ENCODE assay signal across 8 cellular contexts in the genomic region with DNA sequence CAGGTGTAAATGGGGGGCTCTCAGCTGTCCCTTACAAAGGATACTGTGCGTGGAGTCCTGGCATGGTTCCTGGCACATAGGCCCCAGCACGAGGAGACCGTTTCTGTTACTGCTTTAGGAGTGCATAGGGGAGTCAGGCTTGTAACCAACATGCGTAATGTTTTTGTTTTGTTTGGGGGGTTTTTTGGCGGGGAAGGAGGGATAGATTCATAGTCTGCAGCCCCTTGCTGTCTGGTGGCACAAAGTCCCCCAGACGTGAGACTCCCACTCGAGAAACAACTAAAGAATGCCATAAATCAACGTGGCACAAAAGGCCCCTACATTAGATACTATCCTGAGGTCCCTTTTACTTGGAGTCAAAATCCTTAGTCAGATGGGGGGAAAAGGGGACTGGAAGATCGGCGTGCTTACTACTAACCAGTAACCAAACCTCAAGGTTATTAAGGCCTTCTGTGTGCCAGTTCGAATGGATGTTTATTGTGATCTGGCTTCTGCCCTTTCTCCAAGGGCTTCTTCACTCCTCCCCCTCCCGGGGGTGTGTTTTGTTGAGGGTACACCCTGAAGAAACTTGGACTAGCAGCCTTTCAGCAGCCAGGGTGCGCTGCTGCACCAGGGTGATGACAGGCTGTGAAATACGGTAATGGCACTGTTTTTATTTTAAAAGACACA. TPM values are rescaled to one million over a fixed set of nuclear protein-coding genes. Genes with fewer than 3 reads are reported as not detected.
DNase-seq lines count a peak whose midpoint lies in the region; TF ChIP-seq lines count a peak whose summit lies in the region.

No MANE protein-coding gene starts in this region.

- POLR2A ChIA-PET in activated CD4-positive, alpha-beta memory T cell treated with anti-CD3 and anti-CD28 coated beads, Interleukin-2, amount 10 ng/mL, durations not matched to agents 7 days and 5 days (lab: Charles Lee): interaction anchor here (0.6 to 15.5 kb wide), 14 partner anchors 48 to 536 kb away, joined by 3 to 385 read pairs (median 5); partner anchors contain the start of genes FICD, SELPLG and SSH1

- peak; percentile 85 for DNase-seq in AG08396 (ENCODE audit: low spot score)
- peak; percentile 80 for DNase-seq in HK-2 (ENCODE audit: unreplicated experiment)
- peak; percentile 47 for DNase-seq in NCI-H82 treated with DMSO at 0.1 percent for 48 hours (lab: John Stamatoyannopoulos, UW; ENCODE audit: unreplicated experiment)
- DNase-seq in activated CD4-positive, alpha-beta memory T cell treated with anti-CD3 and anti-CD28 coated beads, Interleukin-2, amount 10 ng/mL, durations not matched to agents 7 days and 5 days: peak; percentile 89
- DNase-seq in lung microvascular endothelial cell (ENCODE audit: low read depth in 2 of 2): peak; percentile 81 to 91
- DNase-seq in stimulated activated CD4-positive, alpha-beta T cell treated with anti-CD3 and anti-CD28 coated beads, TNF-alpha, amount 100 ng/mL, for 4 hours (ENCODE audit: low read depth in 3 of 3): peak; percentile 64 to 77 (median 76)

- H3K9me3 Mint-ChIP-seq in activated CD4-positive, alpha-beta memory T cell treated with anti-CD3 and anti-CD28 coated beads, Interleukin-2, amount 10 ng/mL, durations not matched to agents 7 days and 5 days: no peaks in the 10 kb centered on the region

- peak overlapping the region; percentile 100 for H3K4me3 Mint-ChIP-seq in activated CD4-positive, alpha-beta memory T cell treated with anti-CD3 and anti-CD28 coated beads, Interleukin-2, amount 10 ng/mL, durations not matched to agents 7 days and 5 days

- no peaks in the 10 kb centered on the region for H3K27me3 Mint-ChIP-seq in activated CD4-positive, alpha-beta memory T cell treated with anti-CD3 and anti-CD28 coated beads, Interleukin-2, amount 10 ng/mL, durations not matched to agents 7 days and 5 days

- peak overlapping the region; percentile 90 for H3K27ac Mint-ChIP-seq in activated CD4-positive, alpha-beta memory T cell treated with anti-CD3 and anti-CD28 coated beads, Interleukin-2, amount 10 ng/mL, durations not matched to agents 7 days and 5 days

- H3K4me1 ChIP-seq in ectodermal cell (ENCODE audit: control insufficient read depth, insufficient read depth, low read length): peaks cover 16% of the 10 kb centered on the region

- peak overlapping the region; percentile 89 for H3K4me3 ChIP-seq in ectodermal cell (ENCODE audit: insufficient read depth, low read depth, low read length)

- H3K9me3 ChIP-seq in ectodermal cell (ENCODE audit: control insufficient read depth, low read length): no peaks in the 10 kb centered on the region

- TF ChIP-seq POLR2A in GM18951 (IDR thresholded peaks at IDR 0.05; ENCODE audit: extremely low read depth, insufficient read depth, insufficient read length): peak; percentile 49

- peaks cover 53% of the 10 kb centered on the region for H3K36me3 Mint-ChIP-seq in activated CD4-positive, alpha-beta memory T cell treated with anti-CD3 and anti-CD28 coated beads, Interleukin-2, amount 10 ng/mL, durations not matched to agents 7 days and 5 days (ENCODE audit: low read depth)

- peaks cover 25% of the 10 kb centered on the region for H3K36me3 ChIP-seq in ectodermal cell (ENCODE audit: control insufficient read depth, insufficient read depth, low read length)

- H3K4me1 Mint-ChIP-seq in activated CD4-positive, alpha-beta memory T cell treated with anti-CD3 and anti-CD28 coated beads, Interleukin-2, amount 10 ng/mL, durations not matched to agents 7 days and 5 days: peaks cover 64% of the 10 kb centered on the region

- no peaks in the 10 kb centered on the region for H3K27me3 ChIP-seq in ectodermal cell (ENCODE audit: control insufficient read depth, insufficient read depth, low read length, poor library complexity, severe bottlenecking)

- WGBS in ectodermal cell, 2 experiments: 8 to 12% methylated on average over 14 of the region's 14 CpGs

- no peak overlapping the region for H3K27ac ChIP-seq in ectodermal cell (ENCODE audit: insufficient read depth, low read depth, low read length, poor library complexity, severe bottlenecking)

- CTCF ChIA-PET in activated CD4-positive, alpha-beta memory T cell treated with anti-CD3 and anti-CD28 coated beads, Interleukin-2, amount 10 ng/mL, durations not matched to agents 7 days and 5 days (lab: Charles Lee): interaction anchor here (1.0 to 3.8 kb wide), 13 partner anchors 55 to 523 kb away, joined by 3 to 51 read pairs (median 6); partner anchors contain the start of gene SELPLG

- in situ Hi-C loops in GM18951 (cut with MboI; ENCODE audit: low sequenced_read_pairs, unreplicated experiment): loop anchor here (10.0 kb wide), 1 partner anchor 242 kb away; no protein-coding TSS in a partner anchor

RNA-seq across cellular contexts. Expression of gene ISCU, which starts 0.9 kb away (rescaled TPM):
- 10 to 100 TPM; 69.9 to 74.1 TPM for total RNA-seq in activated CD4-positive, alpha-beta memory T cell treated with anti-CD3 and anti-CD28 coated beads, Interleukin-2, amount 10 ng/mL, durations not matched to agents 7 days and 5 days
- polyA plus RNA-seq in ectodermal cell (2013, experiment 1 of 4): 81.2 TPM
- polyA plus RNA-seq in ectodermal cell (2013, experiment 2 of 4): 77.7 TPM
- 91.3 TPM for polyA plus RNA-seq in ectodermal cell (2013, experiment 3 of 4)
- polyA plus RNA-seq in ectodermal cell (2013, experiment 4 of 4): 95.9 TPM
- total RNA-seq in lung microvascular endothelial cell: 66.3 and 77.0 TPM in 2 replicates

RNA-seq across cellular contexts. Expression of gene SART3, which starts 2.3 kb away (rescaled TPM):
- 10 to 100 TPM; 68.9 to 70.3 TPM for total RNA-seq in activated CD4-positive, alpha-beta memory T cell treated with anti-CD3 and anti-CD28 coated beads, Interleukin-2, amount 10 ng/mL, durations not matched to agents 7 days and 5 days
- 89.6 TPM for polyA plus RNA-seq in ectodermal cell (2013, experiment 1 of 4)
- 89.6 TPM for polyA plus RNA-seq in ectodermal cell (2013, experiment 2 of 4)
- 61.9 TPM for polyA plus RNA-seq in ectodermal cell (2013, experiment 3 of 4)
- polyA plus RNA-seq in ectodermal cell (2013, experiment 4 of 4): 68.3 TPM
- total RNA-seq in lung microvascular endothelial cell: 41.0 and 84.1 TPM in 2 replicates

RNA-seq across cellular contexts. Expression of gene TMEM119, which starts 34.6 kb away (rescaled TPM):
- 1 to 10 TPM in 1 of 2 experiments, under 1 TPM in 1; 0.80 to 1.0 TPM for total RNA-seq in activated CD4-positive, alpha-beta memory T cell treated with anti-CD3 and anti-CD28 coated beads, Interleukin-2, amount 10 ng/mL, durations not matched to agents 7 days and 5 days
- 2.1 TPM for polyA plus RNA-seq in ectodermal cell (2013, experiment 1 of 4)
- 2.5 TPM for polyA plus RNA-seq in ectodermal cell (2013, experiment 2 of 4)
- 2.2 TPM for polyA plus RNA-seq in ectodermal cell (2013, experiment 3 of 4)
- 2.6 TPM for polyA plus RNA-seq in ectodermal cell (2013, experiment 4 of 4)
- not detected in 2 replicates for total RNA-seq in lung microvascular endothelial cell

RNA-seq across cellular contexts. Expression of gene FICD, which starts 48.2 kb away (rescaled TPM):
- 1 to 10 TPM; 6.3 to 7.1 TPM for total RNA-seq in activated CD4-positive, alpha-beta memory T cell treated with anti-CD3 and anti-CD28 coated beads, Interleukin-2, amount 10 ng/mL, durations not matched to agents 7 days and 5 days
- 7.4 TPM for polyA plus RNA-seq in ectodermal cell (2013, experiment 1 of 4)
- 10.9 TPM for polyA plus RNA-seq in ectodermal cell (2013, experiment 2 of 4)
- polyA plus RNA-seq in ectodermal cell (2013, experiment 3 of 4): 7.4 TPM
- 9.4 TPM for polyA plus RNA-seq in ectodermal cell (2013, experiment 4 of 4)
- total RNA-seq in lung microvascular endothelial cell: 4.1 and 4.8 TPM in 2 replicates
